Comparison of ENCODE assay signal across 7 cellular contexts in genomic region chr7:44087914-44088838, GRCh38. TPM values are rescaled to one million over a fixed set of nuclear protein-coding genes. Genes with fewer than 3 reads are reported as not detected.
DNase-seq lines count a peak whose midpoint lies in the region; ATAC-seq, FAIRE-seq and TF ChIP-seq lines count a peak whose summit lies in the region.
"Had no signal": no experiment of that assay in that cellular context is flagged by ENCODE, and none has a peak within 500 bp of the region (broad histone marks: within the 10 kb centered on the region; RNA-seq: fewer than 3 reads in every experiment).

No MANE protein-coding gene starts in this region.

- 46 to 58% methylated on average over 20 of the region's 20 CpGs for WGBS in heart right ventricle, 2 donors
- 29 to 51% (median 37%) methylated on average over 20 of the region's 20 CpGs for WGBS in small intestine, 3 donors

- peak; percentile 70 for DNase-seq in T1000 (lab: John Stamatoyannopoulos, UW)
- peak; percentile 58 to 78 for DNase-seq in heart right ventricle
- peak; percentile 85 to 96 for DNase-seq in tibial artery
- DNase-seq in small intestine: no peak
- DNase-seq in SIG-M5 (lab: John Stamatoyannopoulos, UW): no peak
- no peak for DNase-seq in NCI-H146 treated with DMSO at 0.1 percent for 48 hours (lab: John Stamatoyannopoulos, UW; ENCODE audit: unreplicated experiment)
- DNase-seq: NCI-H345 had no signal

- H3K9me3 ChIP-seq in heart right ventricle (no peaks in the 10 kb centered on the region), tibial artery (no peaks in the 10 kb centered on the region), small intestine (ENCODE audit: control insufficient read depth, low read depth) (no peaks in the 10 kb centered on the region)

- intact Hi-C loops in heart right ventricle (cut with DNase I): loop anchor here in 1 of 10 donors (5.0 kb wide), 1 partner anchor 34 kb away; the partner anchor contains the start of gene POLD2
- intact Hi-C loops in tibial artery (cut with DNase I; ENCODE audit: low total_unique reads): no loop called here

- peak; percentile 43 to 82 (median 72) for ATAC-seq in heart right ventricle

- H3K36me3 ChIP-seq in heart right ventricle (no peaks in the 10 kb centered on the region), tibial artery (no peaks in the 10 kb centered on the region), small intestine (ENCODE audit: control insufficient read depth in 2 of 2, insufficient read depth in 2 of 2, low read length in 2 of 2) (no peaks in the 10 kb centered on the region)

- H3K4me1 ChIP-seq in heart right ventricle (peaks cover 0 to 31% (median 20%) of the 10 kb centered on the region in 9 donors), tibial artery (peaks cover 0 to 89% (median 78%) of the 10 kb centered on the region in 4 donors), small intestine (ENCODE audit: control insufficient read depth in 2 of 2, insufficient read depth in 1 of 2, low read depth in 1 of 2, low read length in 1 of 2) (no peaks in the 10 kb centered on the region)

- no peaks in the 10 kb centered on the region for H3K27me3 ChIP-seq in heart right ventricle
- no peaks in the 10 kb centered on the region for H3K27me3 ChIP-seq in tibial artery
- no peaks in the 10 kb centered on the region for H3K27me3 ChIP-seq in small intestine (ENCODE audit: control insufficient read depth in 2 of 2, insufficient read depth in 2 of 2, low read length in 2 of 2)

- H3K4me3 ChIP-seq in heart right ventricle: no peak overlapping the region
- H3K4me3 ChIP-seq in tibial artery: no peak overlapping the region
- H3K4me3 ChIP-seq in small intestine (ENCODE audit: low read depth in 1 of 2, low read length in 2 of 2): no peak overlapping the region

- no peak for FAIRE-seq in small intestine (lab: Jason Lieb, UNC)

- H3K27ac ChIP-seq in heart right ventricle (peak overlapping the region; percentile 67 to 88 (median 80)), tibial artery (peak overlapping the region; percentile 93 to 98), small intestine (ENCODE audit: low read depth in 1 of 2, low read length in 1 of 2) (peak overlapping the region in 1 of 2 donors; percentile 79)

- TF ChIP-seq CTCF in heart right ventricle (IDR thresholded peaks at IDR 0.05) (no peak), tibial artery (IDR thresholded peaks at IDR 0.05) (no peak)

RNA-seq across cellular contexts. Expression of gene POLM, which starts 5.8 kb away (rescaled TPM):
- total RNA-seq in heart right ventricle: 10 to 100 TPM; 10.9 to 28.4 (median 13.5) TPM
- polyA plus RNA-seq in heart right ventricle (10 to 100 TPM in 1 of 2 donors, 1 to 10 TPM in 1; 6.7 to 22.8 TPM), small intestine (10 to 100 TPM; 13.8 to 21.9 (median 15.2) TPM)

RNA-seq across cellular contexts. Expression of gene AEBP1, which starts 16.0 kb away (rescaled TPM):
- total RNA-seq in heart right ventricle: 10 to 100 TPM; 14.1 to 31.3 (median 21.6) TPM
- polyA plus RNA-seq in heart right ventricle (10 to 100 TPM; 18.0 to 33.7 TPM), small intestine (10 to 100 TPM in 1 of 3 donors, 1 to 10 TPM in 2; 1.3 to 34.8 (median 3.0) TPM)

RNA-seq across cellular contexts. Expression of gene PGAM2, which starts 22.8 kb away (rescaled TPM):
- 1,000 to 10,000 TPM in 2 of 10 donors, 100 to 1,000 TPM in 8; 375 to 1,148 (median 557) TPM for total RNA-seq in heart right ventricle
- polyA plus RNA-seq in heart right ventricle (1,000 to 10,000 TPM in 1 of 2 donors, 100 to 1,000 TPM in 1; 367 to 2,327 TPM), small intestine (1 to 10 TPM in 2 of 3 donors, under 1 TPM in 1; 1.00 to 5.7 (median 2.2) TPM)

RNA-seq across cellular contexts. Expression of gene POLD2, which starts 35.2 kb away (rescaled TPM):
- total RNA-seq in heart right ventricle: 10 to 100 TPM; 64.4 to 92.0 (median 76.8) TPM
- polyA plus RNA-seq in heart right ventricle (100 to 1,000 TPM in 1 of 2 donors, 10 to 100 TPM in 1; 89.3 to 150 TPM), small intestine (10 to 100 TPM; 13.6 to 82.4 (median 27.3) TPM)

RNA-seq across cellular contexts. Expression of gene DBNL, which starts 43.7 kb away (rescaled TPM):
- total RNA-seq in heart right ventricle: 10 to 100 TPM; 26.0 to 59.0 (median 35.4) TPM
- 10 to 100 TPM; 34.8 to 74.3 TPM for polyA plus RNA-seq in heart right ventricle
- 10 to 100 TPM; 66.4 to 97.5 (median 69.4) TPM for polyA plus RNA-seq in small intestine

Comparison
In these comparisons a context has a peak if more than half of its experiments do, and no peak if none do; other contexts are left out.
1. DNase-seq: peak in T1000 (single experiment), heart right ventricle (2 of 2) and tibial artery (2 of 2); none in small intestine (single experiment), SIG-M5 (single experiment) and NCI-H146 treated with DMSO at 0.1 percent for 48 hours (single experiment).
2. RNA of gene PGAM2, which starts 22.8 kb away (polyA plus RNA-seq): 367 to 2,327 TPM in heart right ventricle; 1.00 to 5.7 TPM in small intestine; every median in the first group is over 10 times any median in the second.